Comparison of ENCODE assay signal across 1 cellular context in genomic region chr3:188526057-188526456, GRCh38.
TF ChIP-seq lines count a peak whose summit lies in the region.

No MANE protein-coding gene starts in this region.

TF ChIP-seq in IMR-90, 13 proteins besides CTCF, POLR2A, EP300 and RAD21 (continued from another document):
- peak; percentile 55; the same call in 1 of the 2 replicates for TF ChIP-seq CEBPB (IDR thresholded peaks at IDR 0.05; ENCODE audit: low read depth, low read length)
- TF ChIP-seq MXI1 (IDR thresholded peaks at IDR 0.05; ENCODE audit: borderline replicate concordance, low read depth, low read length) = no peak
- no peak for TF ChIP-seq RCOR1 (IDR thresholded peaks at IDR 0.05; ENCODE audit: insufficient replicate concordance, low read length)
